In the genomic region with DNA sequence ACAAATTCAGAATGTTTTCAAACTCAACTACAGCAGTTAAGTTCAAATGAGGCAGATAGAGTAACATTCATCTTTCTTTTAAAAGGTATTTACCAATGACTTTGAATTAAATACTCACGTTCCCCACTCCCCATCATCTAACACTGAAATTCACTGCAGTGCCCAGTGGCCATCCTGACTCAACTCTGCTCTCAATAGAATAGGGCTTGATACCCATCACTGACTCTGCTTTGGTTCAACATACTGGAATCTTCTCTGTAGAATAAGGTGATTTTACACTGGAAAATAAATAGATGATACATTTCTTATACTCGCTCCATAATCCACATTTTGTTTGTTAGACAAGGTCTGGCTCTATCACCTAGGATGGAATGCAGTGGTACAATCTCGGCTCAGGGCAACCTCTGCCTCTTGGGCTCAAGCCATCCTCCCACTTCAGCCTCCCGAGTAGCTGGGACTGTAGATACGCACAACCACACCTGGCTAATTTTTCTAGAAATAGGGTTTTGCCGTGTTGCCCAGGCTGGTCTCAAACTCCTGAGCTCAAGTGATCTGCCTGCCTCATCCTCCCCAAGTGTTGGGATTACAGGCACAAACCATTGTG, we compare ENCODE assay signal across 18 cellular contexts.
"Had no signal": no experiment of that assay in that cellular context is flagged by ENCODE, and none has a peak within 500 bp of the region (broad histone marks: within the 10 kb centered on the region; RNA-seq: fewer than 3 reads in every experiment).

No MANE protein-coding gene starts in this region.

- DNase-seq: activated CD4-positive, alpha-beta memory T cell treated with anti-CD3 and anti-CD28 coated beads for 36 hours; activated CD8-positive, alpha-beta memory T cell treated with anti-CD3 and anti-CD28 coated beads, Interleukin-2, amount 10 ng/mL, durations not matched to agents 7 days and 5 days; activated effector memory CD4-positive, alpha-beta T cell treated with Interleukin-2 at 50 U/mL for 16 hours; activated T-cell treated with anti-CD3 and anti-CD28 coated beads, Interleukin-2, amount 50 U/mL, for 1 hour; amniotic stem cell; immature natural killer cell; mesenchymal stem cell; naive thymus-derived CD8-positive, alpha-beta T cell; sigmoid colon; stimulated activated naive CD4-positive, alpha-beta T cell; substantia nigra; T-helper 2 cell; transverse colon; WERI-Rb-1 had no signal

- H3K79me2 ChIP-seq: parathyroid adenoma had no signal

- H3K9ac ChIP-seq: parathyroid adenoma had no signal

- H3K27ac ChIP-seq: cardiac muscle cell, parathyroid adenoma, sigmoid colon, transverse colon, vagina, WERI-Rb-1 had no signal

- H3K4me3 ChIP-seq: cardiac muscle cell, sigmoid colon, transverse colon, vagina had no signal

- H3K4me3 Mint-ChIP-seq: activated CD4-positive, alpha-beta memory T cell treated with anti-CD3 and anti-CD28 coated beads for 36 hours; activated CD8-positive, alpha-beta memory T cell treated with anti-CD3 and anti-CD28 coated beads, Interleukin-2, amount 10 ng/mL, durations not matched to agents 7 days and 5 days; immature natural killer cell; naive thymus-derived CD8-positive, alpha-beta T cell had no signal

- ATAC-seq: activated CD8-positive, alpha-beta memory T cell treated with anti-CD3 and anti-CD28 coated beads, Interleukin-2, amount 10 ng/mL, durations not matched to agents 7 days and 5 days; activated naive CD4-positive, alpha-beta T cell treated with anti-CD3 and anti-CD28 coated beads, Interleukin-2, amount 50 U/mL, for 72 hours; naive thymus-derived CD8-positive, alpha-beta T cell had no signal

- H3K9me3 Mint-ChIP-seq: activated CD4-positive, alpha-beta memory T cell treated with anti-CD3 and anti-CD28 coated beads for 36 hours; activated naive CD4-positive, alpha-beta T cell treated with anti-CD3 and anti-CD28 coated beads, Interleukin-2, amount 50 U/mL, for 72 hours; immature natural killer cell; naive thymus-derived CD8-positive, alpha-beta T cell had no signal

- H3K4me1 ChIP-seq: parathyroid adenoma had no signal

- H3K4me1 Mint-ChIP-seq: immature natural killer cell had no signal

- H3K27ac Mint-ChIP-seq: activated CD4-positive, alpha-beta memory T cell treated with anti-CD3 and anti-CD28 coated beads for 36 hours; activated CD8-positive, alpha-beta memory T cell treated with anti-CD3 and anti-CD28 coated beads, Interleukin-2, amount 10 ng/mL, durations not matched to agents 7 days and 5 days had no signal

- H3K9me3 ChIP-seq: sigmoid colon, transverse colon, vagina had no signal

- H3K27me3 Mint-ChIP-seq: activated CD4-positive, alpha-beta memory T cell treated with anti-CD3 and anti-CD28 coated beads for 36 hours; activated CD8-positive, alpha-beta memory T cell treated with anti-CD3 and anti-CD28 coated beads, Interleukin-2, amount 10 ng/mL, durations not matched to agents 7 days and 5 days; naive thymus-derived CD8-positive, alpha-beta T cell had no signal

- H2AFZ ChIP-seq: parathyroid adenoma had no signal

- H3K36me3 Mint-ChIP-seq: activated naive CD4-positive, alpha-beta T cell treated with anti-CD3 and anti-CD28 coated beads, Interleukin-2, amount 50 U/mL, for 72 hours had no signal

- H3K27me3 ChIP-seq: cardiac muscle cell, sigmoid colon, transverse colon, vagina had no signal
